In genomic region chr2:212024040-212024439, GRCh38 we compare ENCODE assay signal across 24 cellular contexts.
"Had no signal": no experiment of that assay in that cellular context is flagged by ENCODE, and none has a peak within 500 bp of the region (broad histone marks: within the 10 kb centered on the region; RNA-seq: fewer than 3 reads in every experiment).

No MANE protein-coding gene starts in this region.

- H3K4me1 Mint-ChIP-seq: endodermal cell, mesothelial cell of epicardium had no signal

- H3K27ac Mint-ChIP-seq: dendritic cell treated with granulocyte-macrophage colony-stimulating factor and Interleukin-4, amounts not matched to agents 40 ng/mL and 50 ng/mL, for 4 days; effector memory CD8-positive, alpha-beta T cell; endodermal cell; mesothelial cell of epicardium had no signal

- H3K36me3 ChIP-seq: colonic mucosa, esophagus squamous epithelium, gastrocnemius medialis, heart right ventricle, left lung, lower lobe of right lung had no signal

- DNase-seq: colonic mucosa; cortex of kidney; effector CD8-positive, alpha-beta T cell; effector memory CD8-positive, alpha-beta T cell; endodermal cell; erythroblast; esophagus squamous epithelium; foreskin fibroblast; foreskin melanocyte; gastrocnemius medialis; glutamatergic neuron; head of caudate nucleus; heart right ventricle; hippocampal formation; left cardiac atrium; left lung; left ventricle myocardium superior; lower lobe of right lung; mesenchymal stem cell; mucosa of descending colon had no signal

- H3K9me3 ChIP-seq: colonic mucosa, esophagus squamous epithelium, gastrocnemius medialis, left lung, lower lobe of right lung, mucosa of descending colon had no signal

- ATAC-seq: effector memory CD8-positive, alpha-beta T cell; esophagus mucosa; gastrocnemius medialis; heart right ventricle; left cardiac atrium; left lung; left ventricle myocardium superior; lower lobe of right lung; mucosa of descending colon had no signal

- H3K27me3 ChIP-seq: colonic mucosa, esophagus squamous epithelium, gastrocnemius medialis, heart right ventricle, left lung had no signal

- H3K9me3 Mint-ChIP-seq: dendritic cell treated with granulocyte-macrophage colony-stimulating factor and Interleukin-4, amounts not matched to agents 40 ng/mL and 50 ng/mL, for 4 days; endodermal cell had no signal

- H3K27ac ChIP-seq: colonic mucosa, epithelial cell of prostate, esophagus squamous epithelium, gastrocnemius medialis, heart right ventricle, left lung, lower lobe of right lung had no signal

- H3K36me3 Mint-ChIP-seq: mesothelial cell of epicardium had no signal

- H3K4me1 ChIP-seq: colonic mucosa, esophagus squamous epithelium, gastrocnemius medialis, heart right ventricle, left lung, lower lobe of right lung had no signal

- H3K27me3 Mint-ChIP-seq: dendritic cell treated with granulocyte-macrophage colony-stimulating factor and Interleukin-4, amounts not matched to agents 40 ng/mL and 50 ng/mL, for 4 days; effector memory CD8-positive, alpha-beta T cell had no signal

- H3K4me3 Mint-ChIP-seq: dendritic cell treated with granulocyte-macrophage colony-stimulating factor and Interleukin-4, amounts not matched to agents 40 ng/mL and 50 ng/mL, for 4 days; effector memory CD8-positive, alpha-beta T cell; endodermal cell; mesothelial cell of epicardium had no signal

- H3K4me3 ChIP-seq: colonic mucosa, esophagus squamous epithelium, gastrocnemius medialis, heart right ventricle, left lung, lower lobe of right lung, mucosa of descending colon had no signal
